In the genomic region with DNA sequence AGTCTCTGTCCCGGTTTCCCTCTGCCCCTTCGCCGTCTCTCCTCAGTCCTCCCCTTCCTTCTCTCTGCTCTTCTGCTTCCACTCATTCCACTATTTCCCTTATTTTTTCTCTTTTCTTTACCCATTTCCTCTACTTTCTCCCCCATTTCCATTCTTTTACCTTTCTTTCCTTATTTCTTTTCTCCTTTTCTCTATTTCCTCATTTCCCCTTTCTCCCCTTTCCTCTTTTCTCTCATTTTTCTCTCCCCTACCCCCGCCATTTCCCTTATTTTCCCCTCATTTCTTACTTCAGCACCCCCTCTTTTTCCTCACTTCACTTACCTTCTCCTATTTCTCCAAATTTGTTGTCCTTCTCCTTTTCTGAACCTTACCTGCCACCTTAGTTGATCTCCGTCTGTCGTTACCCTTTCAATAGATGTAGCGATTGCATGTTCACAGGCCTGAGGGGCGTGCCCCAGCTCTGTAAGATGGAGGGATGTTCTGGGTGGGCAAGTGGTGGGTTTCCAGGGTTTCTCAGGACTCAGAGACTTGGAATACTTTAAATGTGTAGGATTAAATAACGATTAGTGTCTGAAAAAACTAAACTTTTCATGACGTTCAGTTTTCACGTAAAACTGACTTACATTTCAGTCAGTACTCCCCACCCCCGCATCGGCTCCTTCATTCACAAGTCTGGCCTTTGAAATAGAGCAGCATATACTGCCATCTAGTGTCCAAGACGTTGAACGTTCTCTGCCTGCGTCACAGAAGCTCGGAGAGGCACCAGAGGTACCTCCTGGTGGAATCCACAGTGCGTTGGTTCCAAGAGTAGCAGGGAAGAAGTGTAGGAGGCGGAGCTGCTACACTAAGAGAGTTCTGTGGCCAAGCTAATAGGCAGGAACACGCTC, we compare ENCODE assay signal across 8 cellular contexts. TPM values are rescaled to one million over a fixed set of nuclear protein-coding genes. Genes with fewer than 3 reads are reported as not detected.
DNase-seq lines count a peak whose midpoint lies in the region; ATAC-seq and TF ChIP-seq lines count a peak whose summit lies in the region.

No MANE protein-coding gene starts in this region.

- H3K27me3 ChIP-seq in DND-41 (ENCODE audit: insufficient read depth, low read length, poor library complexity) (peaks cover 8% of the 10 kb centered on the region), GM23248 (replicated peaks; ENCODE audit: insufficient read depth) (no peaks in the 10 kb centered on the region), neural cell (ENCODE audit: insufficient read depth, low read depth, low read length) (peaks cover 20% of the 10 kb centered on the region)

- no peaks in the 10 kb centered on the region for H3K4me1 ChIP-seq in DND-41 (ENCODE audit: insufficient read depth, low read length)
- H3K4me1 ChIP-seq in GM23248 (ENCODE audit: insufficient read depth): no peaks in the 10 kb centered on the region

- no peak overlapping the region for H3K9ac ChIP-seq in DND-41 (ENCODE audit: low read depth, low read length)
- H3K9ac ChIP-seq in GM23248: peak overlapping the region; percentile 62
- no peak overlapping the region for H3K9ac ChIP-seq in neural cell (ENCODE audit: low read length)

- DNase-seq in DND-41 (peak; percentile 62), GM23248 (peak; percentile 89), RWPE1 (ENCODE audit: low spot score) (peak; percentile 65), foreskin fibroblast (peak; percentile 78 to 90)
- peak; percentile 61 for DNase-seq in activated T-helper 9 cell treated with anti-CD3 and anti-CD28 coated beads, Interleukin-2, amount 50 U/mL, for 16 hours (ENCODE audit: low read depth)

- CTCF ChIA-PET in RWPE1 (lab: Yijun Ruan, JAX): interaction anchor here (0.5 to 1.9 kb wide), 12 partner anchors 10 to 315 kb away, joined by 3 to 12 read pairs (median 3); a partner anchor contains a TSS

- peak; percentile 77 for TF ChIP-seq CTCF in DND-41 (IDR thresholded peaks at IDR 0.05; ENCODE audit: borderline replicate concordance, extremely low read depth, low read length, poor library complexity, severe bottlenecking)
- peak; percentile 55 for TF ChIP-seq CTCF in LNCAP (IDR thresholded peaks at IDR 0.05)
- TF ChIP-seq CTCF in RWPE1 (conservative IDR thresholded peaks at IDR 0.05; ENCODE audit: low read depth): peak; percentile 57
- peak; percentile 55 for TF ChIP-seq CTCF in foreskin fibroblast (IDR thresholded peaks at IDR 0.05; ENCODE audit: low read depth, low read length)
- peak; percentile 80 for TF ChIP-seq CTCF in neural cell (IDR thresholded peaks at IDR 0.05; ENCODE audit: poor library complexity, severe bottlenecking)

- TF ChIP-seq RAD21 in neural cell (conservative IDR thresholded peaks at IDR 0.05): peak; percentile 85

- H3K9me3 ChIP-seq in DND-41 (ENCODE audit: insufficient read depth, low read length, severe bottlenecking) (no peaks in the 10 kb centered on the region), GM23248 (ENCODE audit: low read depth) (no peaks in the 10 kb centered on the region), neural cell (ENCODE audit: low read length) (no peaks in the 10 kb centered on the region)

- H3K36me3 ChIP-seq in DND-41 (ENCODE audit: insufficient read depth, low read length): no peaks in the 10 kb centered on the region
- H3K36me3 ChIP-seq in GM23248 (ENCODE audit: low read depth): no peaks in the 10 kb centered on the region
- no peaks in the 10 kb centered on the region for H3K36me3 ChIP-seq in neural cell (ENCODE audit: insufficient read depth, low read length)

- peak overlapping the region; percentile 82 for H3K4me3 Mint-ChIP-seq in stimulated activated naive CD8-positive, alpha-beta T cell treated with anti-CD3 and anti-CD28 coated beads, Interleukin-15, Interleukin-2, amounts not matched to agents 100 ng/mL and 50 ng/mL, for 24 hours

- peak; percentile 92 for ATAC-seq in DND-41 (ENCODE audit: insufficient read depth, low read depth)

- POLR2A ChIA-PET in RWPE1 (lab: Yijun Ruan, JAX; ENCODE audit: low non-redundant PET): no interaction called here

- H3K4me3 ChIP-seq in DND-41 (ENCODE audit: low read depth in 1 of 2, low read length in 2 of 2) (no peak overlapping the region), GM23248 (peak overlapping the region; percentile 74), foreskin fibroblast (ENCODE audit: low read depth in 1 of 2, low read length in 2 of 2) (peak overlapping the region; percentile 44 to 52), neural cell (ENCODE audit: low read length) (peak overlapping the region; percentile 68)

- H3F3A ChIP-seq in GM23248 (ENCODE audit: insufficient read depth) (no peaks in the 10 kb centered on the region), neural cell (ENCODE audit: insufficient read depth, low read length, poor library complexity, severe bottlenecking) (no peaks in the 10 kb centered on the region)

- TF ChIP-seq EP300 in neural cell (conservative IDR thresholded peaks at IDR 0.05; ENCODE audit: poor library complexity, severe bottlenecking): no peak

- peak overlapping the region; percentile 81 for H3K27ac Mint-ChIP-seq in stimulated activated naive CD8-positive, alpha-beta T cell treated with anti-CD3 and anti-CD28 coated beads, Interleukin-15, Interleukin-2, amounts not matched to agents 100 ng/mL and 50 ng/mL, for 24 hours

- no peaks in the 10 kb centered on the region for H3K9me2 ChIP-seq in GM23248 (ENCODE audit: insufficient read depth)
- H3K9me2 ChIP-seq in neural cell (ENCODE audit: insufficient read depth, low read length): no peaks in the 10 kb centered on the region

- H3K9me3 Mint-ChIP-seq in stimulated activated naive CD8-positive, alpha-beta T cell treated with anti-CD3 and anti-CD28 coated beads, Interleukin-15, Interleukin-2, amounts not matched to agents 100 ng/mL and 50 ng/mL, for 24 hours: no peaks in the 10 kb centered on the region

- H3K27me3 Mint-ChIP-seq in stimulated activated naive CD8-positive, alpha-beta T cell treated with anti-CD3 and anti-CD28 coated beads, Interleukin-15, Interleukin-2, amounts not matched to agents 100 ng/mL and 50 ng/mL, for 24 hours: no peaks in the 10 kb centered on the region

- no peaks in the 10 kb centered on the region for H3K79me2 ChIP-seq in DND-41 (ENCODE audit: insufficient read depth, low read length)
- H3K79me2 ChIP-seq in GM23248 (ENCODE audit: insufficient read depth): no peaks in the 10 kb centered on the region
- no peaks in the 10 kb centered on the region for H3K79me2 ChIP-seq in neural cell (replicated peaks; ENCODE audit: insufficient read depth, low read length)

- in situ Hi-C loops in GM23248 (cut with MboI): no loop called here

- H3K4me2 ChIP-seq in DND-41 (ENCODE audit: insufficient read depth, low read length) (no peak overlapping the region), GM23248 (ENCODE audit: unreplicated experiment) (peak overlapping the region; percentile 85), neural cell (ENCODE audit: low read length) (no peak overlapping the region)

- 1 to 3% methylated on average over 16 to 20 of the region's 20 CpGs for WGBS in GM23248 (ENCODE audit: low coverage in 1 of 2, low lambda C conversion rate in 2 of 2, missing lambda C conversion rate in 2 of 2), 2 experiments

- no peaks in the 10 kb centered on the region for H4K20me1 ChIP-seq in DND-41 (ENCODE audit: insufficient read depth, low read length)
- no peaks in the 10 kb centered on the region for H4K20me1 ChIP-seq in GM23248 (ENCODE audit: insufficient read depth)
- no peaks in the 10 kb centered on the region for H4K20me1 ChIP-seq in neural cell (ENCODE audit: insufficient read depth)

- H2AFZ ChIP-seq in DND-41 (ENCODE audit: low read depth, low read length) (no peak overlapping the region), GM23248 (peak overlapping the region; percentile 91), neural cell (ENCODE audit: low read depth, low read length) (no peak overlapping the region)

- H3K4me1 Mint-ChIP-seq in stimulated activated naive CD8-positive, alpha-beta T cell treated with anti-CD3 and anti-CD28 coated beads, Interleukin-15, Interleukin-2, amounts not matched to agents 100 ng/mL and 50 ng/mL, for 24 hours (ENCODE audit: low read depth): peaks cover 9% of the 10 kb centered on the region

- H3K27ac ChIP-seq in DND-41 (ENCODE audit: low read length): no peak overlapping the region
- H3K27ac ChIP-seq in GM23248: no peak overlapping the region
- peak overlapping the region; percentile 95 for H3K27ac ChIP-seq in RWPE1
- no peak overlapping the region for H3K27ac ChIP-seq in neural cell (ENCODE audit: low read length)

- H3K36me3 Mint-ChIP-seq in stimulated activated naive CD8-positive, alpha-beta T cell treated with anti-CD3 and anti-CD28 coated beads, Interleukin-15, Interleukin-2, amounts not matched to agents 100 ng/mL and 50 ng/mL, for 24 hours (ENCODE audit: low read depth): no peaks in the 10 kb centered on the region

RNA-seq across cellular contexts. Expression of a gene that starts 0.6 kb away (rescaled TPM):
- total RNA-seq in GM23248 (2014; rRNA removed; shearing (Covaris generic)): not detected in 2 replicates
- not detected in 2 replicates for polyA plus RNA-seq in GM23248 (2016; fragmentation: Nextera tagmentation; extraction: Ambion mirVana)
- not detected in 2 replicates for polyA plus RNA-seq in neural cell
- not detected in 2 replicates for polyA minus RNA-seq in neural cell

RNA-seq across cellular contexts. Expression of a gene that starts 1.3 kb away (rescaled TPM):
- 28.8 and 49.0 TPM in 2 replicates for total RNA-seq in GM23248 (2014; rRNA removed; shearing (Covaris generic))
- polyA plus RNA-seq in GM23248 (2016; fragmentation: Nextera tagmentation; extraction: Ambion mirVana) (34.6 and 35.9 TPM in 2 replicates), neural cell (96.8 and 115 TPM in 2 replicates)
- 49.7 and 53.1 TPM in 2 replicates for polyA minus RNA-seq in neural cell

RNA-seq across cellular contexts. Expression of a gene that starts 48.8 kb away (rescaled TPM):
- total RNA-seq in GM23248 (2014; rRNA removed; shearing (Covaris generic)): 8.9 and 16.1 TPM in 2 replicates
- polyA plus RNA-seq in GM23248 (2016; fragmentation: Nextera tagmentation; extraction: Ambion mirVana) (5.4 and 5.7 TPM in 2 replicates), neural cell (1.9 and 4.2 TPM in 2 replicates)
- polyA minus RNA-seq in neural cell: 30.6 and 32.1 TPM in 2 replicates

Comparison
In these comparisons a context has a peak if more than half of its experiments do, and no peak if none do; other contexts are left out.
1. H3K4me3 ChIP-seq: peak in GM23248 (single experiment), foreskin fibroblast (2 of 2) and neural cell (single experiment); none in DND-41 (0 of 2).
2. Peak in every context shown above with its lines, with median percentiles within 50 percentile points of each other: DNase-seq and CTCF ChIP-seq.